ENCODE assay signal across 15 cellular contexts in genomic region chr1:187121661-187122060, GRCh38.
DNase-seq lines count a peak whose midpoint lies in the region.
"Had no signal": no experiment of that assay in that cellular context is flagged by ENCODE, and none has a peak within 500 bp of the region (broad histone marks: within the 10 kb centered on the region; RNA-seq: fewer than 3 reads in every experiment).

No MANE protein-coding gene starts in this region.

- in situ Hi-C loops in KBM-7 (cut with MboI; ENCODE audit: low pct_unique_long_range_greater_than_20kb, low sequenced_read_pairs), result no loop called here

- DNase-seq in NCI-H2171 treated with DMSO at 0.1 percent for 48 hours (lab: John Stamatoyannopoulos, UW) (peak; percentile 39), NCI-H2171 (lab: John Stamatoyannopoulos, UW) (no peak), DMS 273 treated with DMSO at 0.1 percent for 48 hours (lab: John Stamatoyannopoulos, UW) (peak; percentile 78), NCI-H446 (lab: John Stamatoyannopoulos, UW) (peak; percentile 96 to 98), cerebellar cortex (ENCODE audit: low spot score) (peak; percentile 96), cardiac septum (ENCODE audit: low spot score) (no peak), KBM-7 (no peak)
- DNase-seq in activated CD4-positive, alpha-beta T cell treated with anti-CD3 and anti-CD28 coated beads, Interleukin-2, amount 50 U/mL, for 1 hour, result no peak
- DNase-seq: AML-193; Caco-2; CD4-positive, alpha-beta T cell; DMS53; DND-41; EL; GM23248 had no signal

- intact Hi-C loops in cardiac septum (cut with DNase I), result no loop called here

Comparison
In these comparisons a context has a peak if more than half of its experiments do, and no peak if none do; other contexts are left out.
1. DNase-seq: peak in NCI-H2171 treated with DMSO at 0.1 percent for 48 hours (single experiment), DMS 273 treated with DMSO at 0.1 percent for 48 hours (single experiment), NCI-H446 (2 of 2) and cerebellar cortex (single experiment); none in NCI-H2171 (single experiment), cardiac septum (single experiment), activated CD4-positive, alpha-beta T cell treated with anti-CD3 and anti-CD28 coated beads, Interleukin-2, amount 50 U/mL, for 1 hour (single experiment) and KBM-7 (single experiment).